ENCODE assay signal across 8 cellular contexts in genomic region chr9:69036319-69036718, GRCh38. TPM values are rescaled to one million over a fixed set of nuclear protein-coding genes. Genes with fewer than 3 reads are reported as not detected.
DNase-seq lines count a peak whose midpoint lies in the region; ATAC-seq and TF ChIP-seq lines count a peak whose summit lies in the region.

No MANE protein-coding gene starts in this region.

- no peaks in the 10 kb centered on the region for H3K9me3 ChIP-seq in SK-N-MC (ENCODE audit: low read depth, low read length)
- no peaks in the 10 kb centered on the region for H3K9me3 ChIP-seq in ectodermal cell (ENCODE audit: control insufficient read depth, low read length)
- no peaks in the 10 kb centered on the region for H3K9me3 ChIP-seq in muscle layer of duodenum (ENCODE audit: control insufficient read depth in 1 of 2, low read length in 2 of 2)
- H3K9me3 ChIP-seq in aorta (ENCODE audit: control insufficient read depth, low read length) = no peaks in the 10 kb centered on the region

- H3K36me3 ChIP-seq in SK-N-MC (ENCODE audit: insufficient read depth, low read length) (no peaks in the 10 kb centered on the region), ectodermal cell (ENCODE audit: control insufficient read depth, insufficient read depth, low read length) (no peaks in the 10 kb centered on the region), muscle layer of duodenum (ENCODE audit: control insufficient read depth in 1 of 2, insufficient read depth in 2 of 2, low read length in 2 of 2) (no peaks in the 10 kb centered on the region), aorta (ENCODE audit: control insufficient read depth in 1 of 2, insufficient read depth in 2 of 2, low read length in 1 of 2) (no peaks in the 10 kb centered on the region)

- H3K4me3 ChIP-seq in GM12864 (ENCODE audit: low read depth, low read length) = peak overlapping the region; percentile 68
- peak overlapping the region; percentile 88 for H3K4me3 ChIP-seq in SK-N-MC
- H3K4me3 ChIP-seq in ectodermal cell (ENCODE audit: insufficient read depth, low read depth, low read length) = peak overlapping the region; percentile 69
- H3K4me3 ChIP-seq in muscle layer of duodenum (ENCODE audit: low read depth in 1 of 2, low read length in 2 of 2) = peak overlapping the region; percentile 82 to 94
- peak overlapping the region; percentile 33 to 91 for H3K4me3 ChIP-seq in aorta (ENCODE audit: low read length in 2 of 2)

- peak; percentile 24 for ATAC-seq in HG02642 (IDR thresholded peaks at IDR 0.05; ENCODE audit: poor library complexity, unreplicated experiment)
- no peak for ATAC-seq in aorta (ENCODE audit: low FRiP score)

- intact Hi-C loops in aorta (cut with DNase I) = loop anchor here in 1 of 2 donors (10.0 kb wide), 1 partner anchor 358 kb away; no protein-coding TSS in a partner anchor

- DNase-seq in GM12864 (ENCODE audit: low read depth) (no peak), SK-N-MC (ENCODE audit: low read depth, low spot score) (no peak), aorta (no peak), DMS79 (lab: John Stamatoyannopoulos, UW) (no peak), SHP77 (lab: John Stamatoyannopoulos, UW) (no peak)

- peak overlapping the region; percentile 80 for H3K9ac ChIP-seq in SK-N-MC (ENCODE audit: insufficient read length)

- no peak for TF ChIP-seq CTCF in GM12864 (IDR thresholded peaks at IDR 0.05; ENCODE audit: low read depth, low read length, missing control alignments)

- no peak overlapping the region for H3K27ac ChIP-seq in SK-N-MC
- H3K27ac ChIP-seq in ectodermal cell (ENCODE audit: insufficient read depth, low read depth, low read length, poor library complexity, severe bottlenecking) = no peak overlapping the region
- peak overlapping the region; percentile 71 for H3K27ac ChIP-seq in muscle layer of duodenum (ENCODE audit: low read length)
- H3K27ac ChIP-seq in aorta (ENCODE audit: low read depth in 1 of 2, low read length in 2 of 2) = peak overlapping the region in 1 of 2 donors; percentile 19

- 8 to 9% methylated on average over 14 of the region's 14 CpGs for WGBS in ectodermal cell, 2 experiments
- WGBS in aorta, 2 donors = 7 to 9% methylated on average over 14 of the region's 14 CpGs

- H3K4me1 ChIP-seq in ectodermal cell (ENCODE audit: control insufficient read depth, insufficient read depth, low read length) = no peaks in the 10 kb centered on the region
- H3K4me1 ChIP-seq in muscle layer of duodenum (ENCODE audit: control insufficient read depth in 1 of 2, insufficient read depth in 2 of 2, low read length in 2 of 2) = peaks cover 5 to 11% of the 10 kb centered on the region in 2 donors
- no peaks in the 10 kb centered on the region for H3K4me1 ChIP-seq in aorta (ENCODE audit: control insufficient read depth in 1 of 2, insufficient read depth in 2 of 2, low read length in 2 of 2)

- no peaks in the 10 kb centered on the region for H3K27me3 ChIP-seq in ectodermal cell (ENCODE audit: control insufficient read depth, insufficient read depth, low read length, poor library complexity, severe bottlenecking)
- H3K27me3 ChIP-seq in muscle layer of duodenum (ENCODE audit: low read depth, low read length) = no peaks in the 10 kb centered on the region
- H3K27me3 ChIP-seq in aorta (ENCODE audit: control insufficient read depth in 1 of 2, insufficient read depth in 2 of 2, low read length in 1 of 2) = no peaks in the 10 kb centered on the region

RNA-seq across cellular contexts. Expression of gene FXN, which starts 0.8 kb away (rescaled TPM):
- 32.6 TPM for polyA plus RNA-seq in ectodermal cell (2013, experiment 1 of 4)
- polyA plus RNA-seq in ectodermal cell (2013, experiment 2 of 4) = 37.2 TPM
- 21.2 TPM for polyA plus RNA-seq in ectodermal cell (2013, experiment 3 of 4)
- polyA plus RNA-seq in ectodermal cell (2013, experiment 4 of 4) = 27.4 TPM
- 1 to 10 TPM; 7.1 to 7.3 TPM for total RNA-seq in aorta
- polyA plus RNA-seq in aorta = 1 to 10 TPM; 2.8 to 7.8 TPM

RNA-seq across cellular contexts. Expression of gene PRKACG, which starts 22.4 kb away (rescaled TPM):
- not detected for polyA plus RNA-seq in ectodermal cell (2013, experiment 1 of 4)
- polyA plus RNA-seq in ectodermal cell (2013, experiment 2 of 4) = not detected
- polyA plus RNA-seq in ectodermal cell (2013, experiment 3 of 4) = not detected
- not detected for polyA plus RNA-seq in ectodermal cell (2013, experiment 4 of 4)
- total RNA-seq in aorta = not detected
- not detected for polyA plus RNA-seq in aorta
